ENCODE assay signal across 21 cellular contexts in genomic region chr16:57273359-57273758, GRCh38. TPM values are rescaled to one million over a fixed set of nuclear protein-coding genes. Genes with fewer than 3 reads are reported as not detected.
DNase-seq lines count a peak whose midpoint lies in the region; ATAC-seq and TF ChIP-seq lines count a peak whose summit lies in the region.
"Had no signal": no experiment of that assay in that cellular context is flagged by ENCODE, and none has a peak within 500 bp of the region (broad histone marks: within the 10 kb centered on the region; RNA-seq: fewer than 3 reads in every experiment).

No MANE protein-coding gene starts in this region.

- H3T11ph ChIP-seq in H9 (ENCODE audit: low read length), result no peak overlapping the region

- no peak overlapping the region for H2BK12ac ChIP-seq in H9 (ENCODE audit: insufficient read length, low read depth, low read length)

- no peak overlapping the region for H2BK120ac ChIP-seq in H9 (ENCODE audit: low read depth, low read length, poor library complexity, severe bottlenecking)

- H2AK5ac ChIP-seq in H9 (ENCODE audit: insufficient read length, low read length), result no peak overlapping the region

- H3K27me3 Mint-ChIP-seq in H9 (ENCODE audit: low read depth), result no peaks in the 10 kb centered on the region

- no peaks in the 10 kb centered on the region for H4K20me1 ChIP-seq in hepatocyte (ENCODE audit: insufficient read depth, poor library complexity, severe bottlenecking)
- no peaks in the 10 kb centered on the region for H4K20me1 ChIP-seq in H9 (ENCODE audit: control insufficient read depth, insufficient read depth, insufficient read length)

- no peaks in the 10 kb centered on the region for H3K9me3 ChIP-seq in hepatocyte (ENCODE audit: low read depth)
- H3K9me3 ChIP-seq in sigmoid colon, result no peaks in the 10 kb centered on the region
- H3K9me3 ChIP-seq in A673 (ENCODE audit: low read depth, low read length, poor library complexity, severe bottlenecking), result no peaks in the 10 kb centered on the region
- no peaks in the 10 kb centered on the region for H3K9me3 ChIP-seq in H9 (ENCODE audit: control insufficient read depth, low read depth, low read length)
- H3K9me3 ChIP-seq: Caco-2, MG63 had no signal

- H2BK15ac ChIP-seq in H9 (ENCODE audit: low read depth, low read length), result no peak overlapping the region

- H3K4me3 Mint-ChIP-seq in H9, result no peak overlapping the region
- H3K4me3 Mint-ChIP-seq: CD14-positive monocyte, GM23338, HFFc6 had no signal

- H3K4me2 ChIP-seq in hepatocyte (no peak overlapping the region), H9 (ENCODE audit: insufficient read depth, insufficient read length, low read length) (no peak overlapping the region)
- H3K4me2 ChIP-seq: GM23338, KMS-11, PC-9 had no signal

- no peak overlapping the region for H3K18ac ChIP-seq in H9 (ENCODE audit: insufficient read length, low read depth, low read length)

- BruUV-seq in A673 (replicated peaks; lab: Mats Ljungman, UMichigan), result no TSS peak

- peaks cover 15 to 26% of the 10 kb centered on the region in 2 experiments for H3K4me1 Mint-ChIP-seq in H9

- intact Hi-C loops in Right ventricle myocardium superior (cut with DNase I) (no loop called here), left ventricle myocardium superior (cut with micrococcal nuclease) (no loop called here), sigmoid colon (cut with DNase I) (no loop called here), A673 (cut with micrococcal nuclease; ENCODE audit: unreplicated experiment) (no loop called here)

- H3K27ac ChIP-seq in angular gyrus (ENCODE audit: low read depth, low read length) (peak overlapping the region; percentile 37), hepatocyte (peak overlapping the region; percentile 53), sigmoid colon (no peak overlapping the region), A673 (ENCODE audit: low read depth, low read length, poor library complexity, severe bottlenecking) (no peak overlapping the region), H9 (ENCODE audit: insufficient read length, low read depth, low read length) (no peak overlapping the region)
- H3K27ac ChIP-seq: HL-60, KMS-11, PC-9 had no signal

- TF ChIP-seq CTCF in hepatocyte (IDR thresholded peaks at IDR 0.05; ENCODE audit: poor library complexity) (no peak), sigmoid colon (IDR thresholded peaks at IDR 0.05) (no peak), A673 (conservative IDR thresholded peaks at IDR 0.05; ENCODE audit: low read depth, low read length) (no peak), H9 (conservative IDR thresholded peaks at IDR 0.05) (no peak)

- no peak overlapping the region for H3K14ac ChIP-seq in H9 (ENCODE audit: insufficient read depth, low read length)

- no peak overlapping the region for H3K4ac ChIP-seq in H9 (ENCODE audit: low read depth, low read length)

- H3K27ac Mint-ChIP-seq in H9, result no peak overlapping the region
- H3K27ac Mint-ChIP-seq: GM23338, HFFc6 had no signal

- DNase-seq in Right ventricle myocardium superior (peak; percentile 20), left ventricle myocardium superior (no peak), hepatocyte (ENCODE audit: low spot score) (peak; percentile 43), sigmoid colon (peak; percentile 53), A673 (ENCODE audit: low spot score) (no peak), H9 (no peak), RPMI8226 (no peak)
- DNase-seq: Caco-2, DMS53, HFFc6, MG63, NCI-H1105, NCI-H1694 treated with DMSO at 0.1 percent for 48 hours, PC-9, SHP77 had no signal

- no peaks in the 10 kb centered on the region for H3K9me3 Mint-ChIP-seq in H9
- H3K9me3 Mint-ChIP-seq: CD14-positive monocyte, GM23338, HFFc6 had no signal

- no peaks in the 10 kb centered on the region for H3K9me2 ChIP-seq in hepatocyte (replicated peaks; ENCODE audit: insufficient read depth)

- TF ChIP-seq POLR2A in sigmoid colon (IDR thresholded peaks at IDR 0.05), result no peak

- H3K27me3 ChIP-seq in hepatocyte, result no peaks in the 10 kb centered on the region
- H3K27me3 ChIP-seq in sigmoid colon, result no peaks in the 10 kb centered on the region
- no peaks in the 10 kb centered on the region for H3K27me3 ChIP-seq in A673 (replicated peaks; ENCODE audit: insufficient read depth, low read depth, low read length, poor library complexity)
- H3K27me3 ChIP-seq in H9 (ENCODE audit: insufficient read depth, low read length), result no peaks in the 10 kb centered on the region
- H3K27me3 ChIP-seq: MG63 had no signal

- POLR2A ChIA-PET in A673 (lab: Charles Lee; ENCODE audit: low non-redundant PET), result no interaction called here

- H3K23ac ChIP-seq in H9 (ENCODE audit: insufficient read length, low read depth, low read length), result no peak overlapping the region

- TF ChIP-seq EP300 in sigmoid colon (IDR thresholded peaks at IDR 0.05), result no peak

- no peak overlapping the region for H2BK20ac ChIP-seq in H9 (ENCODE audit: low read depth, low read length, poor library complexity, severe bottlenecking)

- H3K36me3 ChIP-seq in hepatocyte (replicated peaks; ENCODE audit: insufficient read depth, low read depth) (no peaks in the 10 kb centered on the region), sigmoid colon (no peaks in the 10 kb centered on the region), A673 (ENCODE audit: insufficient read depth, low read length, poor library complexity, severe bottlenecking) (no peaks in the 10 kb centered on the region)
- H3K36me3 ChIP-seq: MG63 had no signal

- WGBS in hepatocyte (ENCODE audit: low lambda C conversion rate, missing lambda C conversion rate), result 13% methylated on average over 1 of the region's 1 CpG
- 83 to 86% methylated on average over 1 of the region's 1 CpG for WGBS in sigmoid colon, 2 donors
- WGBS in H9 (ENCODE audit: extremely low coverage, insufficient read length, low lambda C conversion rate), result no CpG with 5 or more reads among the region's 1 CpG

- no peak overlapping the region for H4K91ac ChIP-seq in H9 (ENCODE audit: insufficient read length, low read depth, low read length)

- no peaks in the 10 kb centered on the region for H3K36me3 Mint-ChIP-seq in H9 (ENCODE audit: insufficient read depth in 1 of 3, low read depth in 3 of 3)
- H3K36me3 Mint-ChIP-seq: CD14-positive monocyte had no signal

- CTCF ChIA-PET in A673 (lab: Charles Lee), result no interaction called here

- no peak overlapping the region for H3K56ac ChIP-seq in H9 (ENCODE audit: insufficient read length, low read depth, low read length)

- no peak overlapping the region for H3K4me3 ChIP-seq in hepatocyte
- H3K4me3 ChIP-seq in sigmoid colon, result no peak overlapping the region
- no peak overlapping the region for H3K4me3 ChIP-seq in A673 (ENCODE audit: low read depth, low read length, poor library complexity, severe bottlenecking)
- H3K4me3 ChIP-seq: GM23338, MG63, PC-9 had no signal

- no peaks in the 10 kb centered on the region for H3K79me1 ChIP-seq in H9 (ENCODE audit: insufficient read depth, low read depth, low read length, poor library complexity, severe bottlenecking)

- no peak overlapping the region for H4K5ac ChIP-seq in H9 (ENCODE audit: insufficient read length, low read depth, low read length)

- no peak overlapping the region for H4K8ac ChIP-seq in H9 (replicated peaks; ENCODE audit: insufficient read length, low read depth, low read length)

- H3K79me2 ChIP-seq in hepatocyte (peaks cover 59% of the 10 kb centered on the region), H9 (ENCODE audit: insufficient read depth, low read length) (0 out of 2 replicates have a peak, but pooled peaks cover 2% of the 10 kb centered on the region)

- ATAC-seq in Right ventricle myocardium superior (ENCODE audit: poor library complexity), result no peak
- no peak for ATAC-seq in left ventricle myocardium superior
- ATAC-seq: GM23338 had no signal

- no peak overlapping the region for H2BK5ac ChIP-seq in H9 (ENCODE audit: insufficient read length, low read length)

- H3K9ac ChIP-seq in H9 (ENCODE audit: extremely low read depth, insufficient read length, low read length), result no peak overlapping the region
- H3K9ac ChIP-seq: KMS-11 had no signal

- no peaks in the 10 kb centered on the region for H3K23me2 ChIP-seq in H9 (ENCODE audit: insufficient read length, low read depth, low read length, poor library complexity, severe bottlenecking)

- peaks cover 36% of the 10 kb centered on the region for H3K4me1 ChIP-seq in hepatocyte (ENCODE audit: insufficient read depth)
- H3K4me1 ChIP-seq in sigmoid colon, result no peaks in the 10 kb centered on the region
- no peaks in the 10 kb centered on the region for H3K4me1 ChIP-seq in A673 (ENCODE audit: insufficient read depth, low read length, poor library complexity, severe bottlenecking)
- H3K4me1 ChIP-seq in H9 (ENCODE audit: insufficient read depth, low read length), result peaks cover 6% of the 10 kb centered on the region; the same call in 1 of the 2 replicates

- no peak overlapping the region for H2AFZ ChIP-seq in hepatocyte
- H2AFZ ChIP-seq in H9 (ENCODE audit: low read length), result no peak overlapping the region
- H2AFZ ChIP-seq: GM23338, PC-9 had no signal

RNA-seq across cellular contexts. Expression of gene PLLP, which starts 11.1 kb away (rescaled TPM):
- 3.2 TPM for total RNA-seq in Right ventricle myocardium superior
- 3.1 TPM for total RNA-seq in left ventricle myocardium superior
- total RNA-seq in hepatocyte, result 42.3 and 49.5 TPM in 2 replicates
- 31.0 and 38.7 TPM in 2 replicates for polyA plus RNA-seq in hepatocyte
- 1 to 10 TPM in 3 of 4 donors, under 1 TPM in 1; 0.99 to 4.7 (median 2.8) TPM for total RNA-seq in sigmoid colon
- polyA plus RNA-seq in sigmoid colon, result 10 to 100 TPM in 1 of 3 donors, 1 to 10 TPM in 2; 4.2 to 10.2 (median 8.0) TPM
- 1.1 and 1.5 TPM in 2 replicates for total RNA-seq in A673 (2021)
- total RNA-seq in H9 (2021), result 1.8 and 2.0 TPM in 2 replicates
- total RNA-seq: A172, HFFc6 had no signal

RNA-seq across cellular contexts. Expression of gene ARL2BP, which starts 28.3 kb away (rescaled TPM):
- 58.2 TPM for total RNA-seq in Right ventricle myocardium superior
- 60.3 TPM for total RNA-seq in left ventricle myocardium superior
- total RNA-seq in hepatocyte, result 92.6 and 105 TPM in 2 replicates
- 102 and 104 TPM in 2 replicates for polyA plus RNA-seq in hepatocyte
- total RNA-seq in sigmoid colon, result 10 to 100 TPM; 64.7 to 85.6 (median 74.4) TPM
- 10 to 100 TPM; 28.6 to 39.0 (median 36.8) TPM for polyA plus RNA-seq in sigmoid colon
- total RNA-seq in A673 (2021), result 33.1 and 35.1 TPM in 2 replicates
- total RNA-seq in H9 (2021), result 18.0 and 19.2 TPM in 2 replicates

Comparison
In these comparisons a context has a peak if more than half of its experiments do, and no peak if none do; other contexts are left out.
1. DNase-seq: peak in Right ventricle myocardium superior (single experiment), hepatocyte (single experiment) and sigmoid colon (single experiment); none in left ventricle myocardium superior (single experiment), A673 (single experiment), H9 (single experiment) and RPMI8226 (single experiment).
2. H3K27ac ChIP-seq: peak in angular gyrus (single experiment) and hepatocyte (single experiment); none in sigmoid colon (0 of 4), A673 (single experiment) and H9 (single experiment).